Comparison of ENCODE assay signal across 8 cellular contexts in the genomic region with DNA sequence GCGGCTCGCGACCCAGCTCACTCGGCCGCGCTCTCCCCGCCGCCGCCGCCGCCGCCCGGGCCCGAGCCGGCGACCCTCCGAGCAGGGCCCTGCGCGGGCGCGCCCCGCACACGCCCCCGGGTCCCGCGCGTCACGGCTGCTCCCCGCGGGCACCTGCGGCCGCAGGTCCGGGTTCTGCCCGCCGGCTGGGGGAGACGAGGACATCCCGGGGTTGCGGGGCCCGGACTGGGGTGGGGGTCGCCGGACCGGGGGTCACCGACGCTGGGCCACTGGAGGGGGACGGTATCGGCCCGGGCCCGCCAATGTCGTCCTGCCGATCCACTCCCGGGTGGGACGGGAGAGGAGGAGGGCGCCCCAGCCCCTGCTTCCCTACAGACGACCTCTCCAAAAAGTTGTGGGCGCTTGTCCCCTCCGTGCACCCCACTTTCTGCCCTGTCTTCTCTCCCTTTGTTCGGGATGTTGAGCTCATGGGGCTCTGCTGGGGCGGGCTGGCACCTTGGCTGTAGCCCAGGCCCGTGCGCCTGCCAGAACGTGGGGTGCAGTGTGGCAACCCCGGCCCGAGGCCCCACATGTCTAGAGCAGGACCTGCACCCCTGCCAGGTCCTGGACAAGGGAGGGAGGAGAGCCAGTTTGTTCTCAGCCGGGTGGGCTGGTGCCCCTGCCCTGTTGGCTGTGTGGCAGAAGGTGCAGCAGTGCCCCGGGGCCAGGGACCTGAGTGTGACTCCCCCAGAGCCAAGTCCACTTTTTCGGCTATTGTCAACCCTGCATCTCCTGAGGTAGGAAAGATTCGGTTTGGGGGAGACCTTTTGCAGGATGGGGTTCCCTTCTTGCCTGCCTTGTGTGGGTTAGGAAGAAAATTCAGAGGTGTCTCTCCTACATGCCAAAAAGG. TPM values are rescaled to one million over a fixed set of nuclear protein-coding genes. Genes with fewer than 3 reads are reported as not detected.
DNase-seq lines count a peak whose midpoint lies in the region; ATAC-seq and TF ChIP-seq lines count a peak whose summit lies in the region.

No MANE protein-coding gene starts in this region.

- peaks cover 43% of the 10 kb centered on the region for H4K20me1 ChIP-seq in smooth muscle cell (ENCODE audit: low read depth)

- intact Hi-C loops in activated naive CD4-positive, alpha-beta T cell treated with anti-CD3 and anti-CD28 coated beads for 36 hours (cut with micrococcal nuclease) = loop anchor here (2.0 kb wide), 1 partner anchor 27 kb away; no protein-coding TSS in a partner anchor
- intact Hi-C loops in right cardiac atrium (cut with DNase I) = loop anchor here in 2 of 4 donors (10.0 kb wide), 2 partner anchors 97 to 157 kb away; a partner anchor contains a TSS

- H3K27ac Mint-ChIP-seq in HFFc6 = no peak overlapping the region
- H3K27ac Mint-ChIP-seq in activated naive CD4-positive, alpha-beta T cell treated with anti-CD3 and anti-CD28 coated beads for 36 hours = no peak overlapping the region

- peaks cover 7% of the 10 kb centered on the region for H3K27me3 Mint-ChIP-seq in HFFc6 (ENCODE audit: insufficient read depth)
- no peaks in the 10 kb centered on the region for H3K27me3 Mint-ChIP-seq in activated naive CD4-positive, alpha-beta T cell treated with anti-CD3 and anti-CD28 coated beads for 36 hours (ENCODE audit: low read depth)

- no peaks in the 10 kb centered on the region for H3K36me3 Mint-ChIP-seq in HFFc6 (ENCODE audit: low read depth)
- H3K36me3 Mint-ChIP-seq in activated naive CD4-positive, alpha-beta T cell treated with anti-CD3 and anti-CD28 coated beads for 36 hours (ENCODE audit: low read depth) = no peaks in the 10 kb centered on the region

- H3K9me3 Mint-ChIP-seq in HFFc6 = no peaks in the 10 kb centered on the region
- no peaks in the 10 kb centered on the region for H3K9me3 Mint-ChIP-seq in activated naive CD4-positive, alpha-beta T cell treated with anti-CD3 and anti-CD28 coated beads for 36 hours

- H3K4me3 ChIP-seq in BE2C (ENCODE audit: low read depth, low read length) (peak overlapping the region; percentile 79), right cardiac atrium (ENCODE audit: low read length) (peak overlapping the region; percentile 93), smooth muscle cell (peak overlapping the region; percentile 62)

- H3K4me2 ChIP-seq in smooth muscle cell = peak overlapping the region; percentile 93

- H3K27ac ChIP-seq in right cardiac atrium (ENCODE audit: low read length) = peak overlapping the region; percentile 81
- no peak overlapping the region for H3K27ac ChIP-seq in smooth muscle cell (ENCODE audit: low read depth)

- TF ChIP-seq CTCF in BE2C (IDR thresholded peaks at IDR 0.05; ENCODE audit: low read depth, low read length) (no peak), HFFc6 (IDR thresholded peaks at IDR 0.05) (no peak), smooth muscle cell (IDR thresholded peaks at IDR 0.05; ENCODE audit: borderline replicate concordance, insufficient read depth, poor library complexity, severe bottlenecking) (no peak), GM10266 (IDR thresholded peaks at IDR 0.05; ENCODE audit: control insufficient read depth, insufficient read depth, low read depth, missing control alignments) (no peak)

- no peak for ATAC-seq in right cardiac atrium
- ATAC-seq in GM18505 (IDR thresholded peaks at IDR 0.05; ENCODE audit: unreplicated experiment) = no peak

- H2AFZ ChIP-seq in smooth muscle cell (ENCODE audit: low read depth) = no peak overlapping the region

- peaks cover 4% of the 10 kb centered on the region for H3K36me3 ChIP-seq in BE2C
- no peaks in the 10 kb centered on the region for H3K36me3 ChIP-seq in smooth muscle cell (ENCODE audit: low read depth)

- TF ChIP-seq POLR2A in GM18505 (IDR thresholded peaks at IDR 0.05; ENCODE audit: borderline replicate concordance, extremely low read depth, insufficient read depth, insufficient read length) = no peak

- CTCF ChIA-PET in activated naive CD4-positive, alpha-beta T cell treated with anti-CD3 and anti-CD28 coated beads for 36 hours (lab: Charles Lee) = no interaction called here

- WGBS in right cardiac atrium = 4% methylated on average over 67 of the region's 67 CpGs
- WGBS in smooth muscle cell (ENCODE audit: low lambda C conversion rate) = 51% methylated on average over 15 of the region's 67 CpGs

- H3K9me3 ChIP-seq in BE2C (no peaks in the 10 kb centered on the region), right cardiac atrium (ENCODE audit: control insufficient read depth, low read length) (no peaks in the 10 kb centered on the region), smooth muscle cell (replicated peaks; ENCODE audit: low read depth) (no peaks in the 10 kb centered on the region)

- H3K4me1 Mint-ChIP-seq in HFFc6 (ENCODE audit: low read depth) = peaks cover 14% of the 10 kb centered on the region
- H3K4me1 Mint-ChIP-seq in activated naive CD4-positive, alpha-beta T cell treated with anti-CD3 and anti-CD28 coated beads for 36 hours (ENCODE audit: low read depth) = peaks cover 24% of the 10 kb centered on the region

- H3K27me3 ChIP-seq in BE2C (no peaks in the 10 kb centered on the region), right cardiac atrium (ENCODE audit: control insufficient read depth, insufficient read depth) (no peaks in the 10 kb centered on the region), smooth muscle cell (ENCODE audit: low read depth) (no peaks in the 10 kb centered on the region)

- peaks cover 8% of the 10 kb centered on the region for H3K79me2 ChIP-seq in smooth muscle cell (ENCODE audit: low read depth)

- H3K4me1 ChIP-seq in BE2C = peaks cover 33% of the 10 kb centered on the region
- H3K4me1 ChIP-seq in right cardiac atrium (ENCODE audit: control insufficient read depth, insufficient read depth, low read length) = peaks cover 27% of the 10 kb centered on the region
- H3K4me1 ChIP-seq in smooth muscle cell (ENCODE audit: low read depth) = peaks cover 8% of the 10 kb centered on the region

- H3K9ac ChIP-seq in smooth muscle cell (ENCODE audit: low read depth) = no peak overlapping the region

- H3K4me3 Mint-ChIP-seq in HFFc6 = peak overlapping the region; percentile 89
- H3K4me3 Mint-ChIP-seq in activated naive CD4-positive, alpha-beta T cell treated with anti-CD3 and anti-CD28 coated beads for 36 hours = peak overlapping the region; percentile 91

- peaks cover 7% of the 10 kb centered on the region for H3F3A ChIP-seq in smooth muscle cell (ENCODE audit: low read depth)

- DNase-seq in BE2C (no peak), HFFc6 (no peak), right cardiac atrium (peak in 2 of 3 donors; percentile 72 to 77), smooth muscle cell (lab: John Stamatoyannopoulos, UW; ENCODE audit: unreplicated experiment) (no peak), GM10266 (ENCODE audit: extremely low spot score) (no peak), activated gamma-delta T cell (lab: John Stamatoyannopoulos, UW) (no peak)
- no peak for DNase-seq in activated naive CD4-positive, alpha-beta T cell treated with anti-CD3 and anti-CD28 coated beads for 36 hours

RNA-seq across cellular contexts. Expression of a gene that starts 40.2 kb away (rescaled TPM):
- polyA plus RNA-seq in BE2C (2012; ENCODE audit: insufficient read depth, insufficient read length, low read depth) = 0.29 TPM
- total RNA-seq in HFFc6 (2021; fragmentation: NEBNext Ultra II Directional; extraction: Animal tissue kit (Norgen Biotek cat#: 25700)) = 1 to 10 TPM; 4.7 to 8.2 (median 6.5) TPM
- under 1 TPM; 0.17 to 0.25 TPM for total RNA-seq in activated naive CD4-positive, alpha-beta T cell treated with anti-CD3 and anti-CD28 coated beads for 36 hours
- 1 to 10 TPM; 5.5 to 7.9 (median 6.5) TPM for total RNA-seq in right cardiac atrium
- 5.6 TPM for polyA plus RNA-seq in right cardiac atrium
- total RNA-seq in smooth muscle cell = 15.2 and 17.6 TPM in 2 replicates
- 3.6 and 12.3 TPM in 2 replicates for polyA plus RNA-seq in smooth muscle cell

RNA-seq across cellular contexts. Expression of a gene that starts 42.6 kb away (rescaled TPM):
- 53.7 TPM for polyA plus RNA-seq in BE2C (2012; ENCODE audit: insufficient read depth, insufficient read length, low read depth)
- total RNA-seq in HFFc6 (2021; fragmentation: NEBNext Ultra II Directional; extraction: Animal tissue kit (Norgen Biotek cat#: 25700)) = 10 to 100 TPM in 3 of 6 experiments, 1 to 10 TPM in 3; 6.8 to 16.3 (median 9.5) TPM
- 10 to 100 TPM; 34.3 to 35.4 TPM for total RNA-seq in activated naive CD4-positive, alpha-beta T cell treated with anti-CD3 and anti-CD28 coated beads for 36 hours
- total RNA-seq in right cardiac atrium = 100 to 1,000 TPM in 1 of 4 donors, 10 to 100 TPM in 3; 74.3 to 106 (median 88.5) TPM
- polyA plus RNA-seq in right cardiac atrium = 31.6 TPM
- total RNA-seq in smooth muscle cell = 7.5 and 16.6 TPM in 2 replicates
- 14.5 and 15.5 TPM in 2 replicates for polyA plus RNA-seq in smooth muscle cell

Comparison
In these comparisons a context has a peak if more than half of its experiments do, and no peak if none do; other contexts are left out.
1. DNase-seq: peak in right cardiac atrium (2 of 3); none in BE2C (single experiment), HFFc6 (single experiment), activated naive CD4-positive, alpha-beta T cell treated with anti-CD3 and anti-CD28 coated beads for 36 hours (single experiment), smooth muscle cell (single experiment), GM10266 (single experiment) and activated gamma-delta T cell (single experiment).
2. RNA of a gene that starts 40.2 kb away (total RNA-seq): 15.2 to 17.6 TPM in smooth muscle cell, 5.5 to 7.9 TPM in right cardiac atrium and 4.7 to 8.2 TPM in HFFc6; 0.17 to 0.25 TPM in activated naive CD4-positive, alpha-beta T cell treated with anti-CD3 and anti-CD28 coated beads for 36 hours; every median in the first group is over 4 times any median in the second.
3. Peak in every context shown above with its lines, with median percentiles within 50 percentile points of each other: H3K4me3 ChIP-seq.